ENCODE assay signal across 9 cellular contexts in genomic region chr6:31727717-31728671, GRCh38. TPM values are rescaled to one million over a fixed set of nuclear protein-coding genes. Genes with fewer than 3 reads are reported as not detected.
DNase-seq lines count a peak whose midpoint lies in the region; ATAC-seq and TF ChIP-seq lines count a peak whose summit lies in the region.
"Had no signal": no experiment of that assay in that cellular context is flagged by ENCODE, and none has a peak within 500 bp of the region (broad histone marks: within the 10 kb centered on the region; RNA-seq: fewer than 3 reads in every experiment).

No MANE protein-coding gene starts in this region.

- peaks cover 17% of the 10 kb centered on the region for H3K36me3 ChIP-seq in BJ (ENCODE audit: control insufficient read depth, insufficient read depth, low read length)

- peak overlapping the region; percentile 88 for H3K4me3 ChIP-seq in BJ (ENCODE audit: low read depth, low read length)

- H3K27me3 Mint-ChIP-seq in chondrocyte (ENCODE audit: low read depth) (no peaks in the 10 kb centered on the region), nephron progenitor cell (ENCODE audit: low read depth, poor library complexity) (no peaks in the 10 kb centered on the region)

- H3K4me3 Mint-ChIP-seq in chondrocyte (ENCODE audit: unreplicated experiment) (peak overlapping the region; percentile 98), nephron progenitor cell (peak overlapping the region; percentile 97)

- CTCF ChIA-PET in BJ (lab: Yijun Ruan, JAX): interaction anchor here (0.6 to 4.6 kb wide), 3 partner anchors 7 to 102 kb away, joined by 3 to 28 read pairs (median 8); partner anchors contain the start of gene LY6G6C

- H3K36me3 Mint-ChIP-seq in chondrocyte (ENCODE audit: low read depth) (peaks cover 29% of the 10 kb centered on the region), nephron progenitor cell (ENCODE audit: low read depth) (peaks cover 67% of the 10 kb centered on the region)

- peaks cover 28% of the 10 kb centered on the region for H3K4me1 Mint-ChIP-seq in chondrocyte (ENCODE audit: low read depth)
- H3K4me1 Mint-ChIP-seq in nephron progenitor cell: peaks cover 64% of the 10 kb centered on the region

- POLR2A ChIA-PET in BJ (lab: Charles Lee): no interaction called here

- ATAC-seq in GM21360 (IDR thresholded peaks at IDR 0.05; ENCODE audit: unreplicated experiment): no peak
- no peak for ATAC-seq in GM18520 (IDR thresholded peaks at IDR 0.05; ENCODE audit: unreplicated experiment)
- ATAC-seq in GM21381 (IDR thresholded peaks at IDR 0.05; ENCODE audit: unreplicated experiment): no peak

- no peaks in the 10 kb centered on the region for H3K9me3 Mint-ChIP-seq in chondrocyte (ENCODE audit: low read depth)
- H3K9me3 Mint-ChIP-seq in nephron progenitor cell: no peaks in the 10 kb centered on the region

- no peaks in the 10 kb centered on the region for H3K27me3 ChIP-seq in BJ (ENCODE audit: control insufficient read depth, insufficient read depth, low read length)

- H3K27ac Mint-ChIP-seq in chondrocyte (ENCODE audit: unreplicated experiment) (no peak overlapping the region), nephron progenitor cell (no peak overlapping the region)

- no peak for TF ChIP-seq CTCF in BJ (IDR thresholded peaks at IDR 0.05; ENCODE audit: insufficient read depth, low read depth, low read length)
- no peak for TF ChIP-seq CTCF in chondrocyte (IDR thresholded peaks at IDR 0.05)
- TF ChIP-seq CTCF in nephron progenitor cell (IDR thresholded peaks at IDR 0.05): no peak

- no peak for DNase-seq in BJ (ENCODE audit: low read depth)
- peak; percentile 86 for DNase-seq in KG1 (lab: John Stamatoyannopoulos, UW)
- no peak for DNase-seq in chondrocyte (ENCODE audit: low spot score)
- DNase-seq in nephron progenitor cell: no peak
- DNase-seq in nucleus accumbens (lab: John Stamatoyannopoulos, UW): no peak
- DNase-seq: NCI-H2029 treated with DMSO at 0.1 percent for 48 hours had no signal

RNA-seq across cellular contexts. Expression of gene DDAH2, which starts 1.1 kb away (rescaled TPM):
- 43.2 and 69.5 TPM in 2 replicates for polyA plus RNA-seq in BJ (2011; rRNA removed)
- 22.1 and 24.6 TPM in 2 replicates for polyA minus RNA-seq in BJ (2011; rRNA and poly(A)+ RNA removed)
- total RNA-seq in chondrocyte: 66.4 to 99.6 TPM (median 95.7 TPM) in 3 replicates

RNA-seq across cellular contexts. Expression of gene MPIG6B, which starts 4.8 kb away (rescaled TPM):
- polyA plus RNA-seq in BJ (2011; rRNA removed): not detected in 2 replicates
- not detected in 2 replicates for polyA minus RNA-seq in BJ (2011; rRNA and poly(A)+ RNA removed)
- not detected in 3 replicates for total RNA-seq in chondrocyte

RNA-seq across cellular contexts. Expression of gene LY6G6C, which starts 6.4 kb away (rescaled TPM):
- not detected in 2 replicates for polyA plus RNA-seq in BJ (2011; rRNA removed)
- not detected in 2 replicates for polyA minus RNA-seq in BJ (2011; rRNA and poly(A)+ RNA removed)
- total RNA-seq in chondrocyte: 0.30 TPM in 1 of 3 replicates, not detected in the others

RNA-seq across cellular contexts. Expression of gene CLIC1, which starts 8.3 kb away (rescaled TPM):
- 820 and 866 TPM in 2 replicates for polyA plus RNA-seq in BJ (2011; rRNA removed)
- polyA minus RNA-seq in BJ (2011; rRNA and poly(A)+ RNA removed): 346 and 592 TPM in 2 replicates
- 256 to 328 TPM (median 317 TPM) in 3 replicates for total RNA-seq in chondrocyte

RNA-seq across cellular contexts. Expression of gene MSH5, which starts 11.8 kb away (rescaled TPM):
- polyA plus RNA-seq in BJ (2011; rRNA removed): 9.2 and 10.7 TPM in 2 replicates
- polyA minus RNA-seq in BJ (2011; rRNA and poly(A)+ RNA removed): 8.7 and 11.5 TPM in 2 replicates
- total RNA-seq in chondrocyte: 8.4 to 17.4 TPM (median 9.4 TPM) in 3 replicates
